7 cellular contexts compared by ENCODE assay signal in genomic region chr10:133260895-133261725, GRCh38. TPM values are rescaled to one million over a fixed set of nuclear protein-coding genes. Genes with fewer than 3 reads are reported as not detected.
A peak's percentile ranks its signal among the peaks of the same experiment; 100 is the strongest.
DNase-seq lines count a peak whose midpoint lies in the region; ATAC-seq and TF ChIP-seq lines count a peak whose summit lies in the region.

No MANE protein-coding gene starts in this region.

- CTCF ChIA-PET in activated CD4-positive, alpha-beta T cell treated with anti-CD3 and anti-CD28 coated beads, Interleukin-2, amount 10 ng/mL, durations not matched to agents 7 days and 5 days (lab: Charles Lee) = interaction anchor here (0.9 to 1.0 kb wide), 3 partner anchors 19 to 63 kb away, joined by 3 to 5 read pairs (median 3); no protein-coding TSS in a partner anchor

- H3K4me3 ChIP-seq in ectodermal cell (ENCODE audit: insufficient read depth, low read depth, low read length) (peak overlapping the region; percentile 70), mononuclear cell (ENCODE audit: low read length) (peak overlapping the region; percentile 46)

- peak overlapping the region; percentile 75 for H3K4me3 Mint-ChIP-seq in activated CD4-positive, alpha-beta T cell treated with anti-CD3 and anti-CD28 coated beads, Interleukin-2, amount 10 ng/mL, durations not matched to agents 7 days and 5 days

- peaks cover 16% of the 10 kb centered on the region for H3K4me1 ChIP-seq in ectodermal cell (ENCODE audit: control insufficient read depth, insufficient read depth, low read length)
- peaks cover 89% of the 10 kb centered on the region for H3K4me1 ChIP-seq in mononuclear cell (ENCODE audit: insufficient read depth, low read length)

- peak overlapping the region; percentile 99 for H3K27ac Mint-ChIP-seq in activated CD4-positive, alpha-beta T cell treated with anti-CD3 and anti-CD28 coated beads, Interleukin-2, amount 10 ng/mL, durations not matched to agents 7 days and 5 days

- peaks cover 88% of the 10 kb centered on the region for H3K4me1 Mint-ChIP-seq in activated CD4-positive, alpha-beta T cell treated with anti-CD3 and anti-CD28 coated beads, Interleukin-2, amount 10 ng/mL, durations not matched to agents 7 days and 5 days

- WGBS in ectodermal cell, 2 experiments = 40% methylated on average over 50 of the region's 50 CpGs

- H3K9me3 ChIP-seq in ectodermal cell (ENCODE audit: control insufficient read depth, low read length) = no peaks in the 10 kb centered on the region
- no peaks in the 10 kb centered on the region for H3K9me3 ChIP-seq in mononuclear cell (ENCODE audit: low read depth, low read length)

- H3K27me3 ChIP-seq in ectodermal cell (ENCODE audit: control insufficient read depth, insufficient read depth, low read length, poor library complexity, severe bottlenecking) (peaks cover 31% of the 10 kb centered on the region), mononuclear cell (ENCODE audit: insufficient read depth, low read length) (no peaks in the 10 kb centered on the region)

- no peaks in the 10 kb centered on the region for H3K27me3 Mint-ChIP-seq in activated CD4-positive, alpha-beta T cell treated with anti-CD3 and anti-CD28 coated beads, Interleukin-2, amount 10 ng/mL, durations not matched to agents 7 days and 5 days

- POLR2A ChIA-PET in activated CD4-positive, alpha-beta T cell treated with anti-CD3 and anti-CD28 coated beads, Interleukin-2, amount 10 ng/mL, durations not matched to agents 7 days and 5 days (lab: Charles Lee) = no interaction called here

- peaks cover 23% of the 10 kb centered on the region for H3K36me3 Mint-ChIP-seq in activated CD4-positive, alpha-beta T cell treated with anti-CD3 and anti-CD28 coated beads, Interleukin-2, amount 10 ng/mL, durations not matched to agents 7 days and 5 days (ENCODE audit: low read depth)

- H3K27ac ChIP-seq in ectodermal cell (ENCODE audit: insufficient read depth, low read depth, low read length, poor library complexity, severe bottlenecking) = no peak overlapping the region

- ATAC-seq in GM21723 (IDR thresholded peaks at IDR 0.05; ENCODE audit: unreplicated experiment) = peak; percentile 58

- DNase-seq in KG1 (lab: John Stamatoyannopoulos, UW) = peak; percentile 4
- DNase-seq in activated CD4-positive, alpha-beta T cell treated with anti-CD3 and anti-CD28 coated beads, Interleukin-2, amount 10 ng/mL, durations not matched to agents 7 days and 5 days = peak; percentile 57
- peak; percentile 59 for DNase-seq in stimulated activated naive CD4-positive, alpha-beta T cell treated with Interleukin-2 at 50 U/mL for 16 hours (lab: John Stamatoyannopoulos, UW)

- no peaks in the 10 kb centered on the region for H3K36me3 ChIP-seq in ectodermal cell (ENCODE audit: control insufficient read depth, insufficient read depth, low read length)

- H3K9me3 Mint-ChIP-seq in activated CD4-positive, alpha-beta T cell treated with anti-CD3 and anti-CD28 coated beads, Interleukin-2, amount 10 ng/mL, durations not matched to agents 7 days and 5 days = no peaks in the 10 kb centered on the region

- TF ChIP-seq CTCF in GM12872 (IDR thresholded peaks at IDR 0.05; ENCODE audit: insufficient read depth, low read depth, low read length) = 0 out of 3 replicates have a peak, but pooled peaks have one; percentile 1

RNA-seq across cellular contexts. Expression of gene ADAM8, which starts 15.6 kb away (rescaled TPM):
- total RNA-seq in activated CD4-positive, alpha-beta T cell treated with anti-CD3 and anti-CD28 coated beads, Interleukin-2, amount 10 ng/mL, durations not matched to agents 7 days and 5 days = 100 to 1,000 TPM; 123 to 153 TPM
- polyA plus RNA-seq in ectodermal cell (2013, experiment 1 of 4) = 2.6 TPM
- 2.1 TPM for polyA plus RNA-seq in ectodermal cell (2013, experiment 2 of 4)
- 1.5 TPM for polyA plus RNA-seq in ectodermal cell (2013, experiment 3 of 4)
- 1.4 TPM for polyA plus RNA-seq in ectodermal cell (2013, experiment 4 of 4)
- total RNA-seq in mononuclear cell = 84.9 TPM

RNA-seq across cellular contexts. Expression of gene VENTX, which starts 23.5 kb away (rescaled TPM):
- total RNA-seq in activated CD4-positive, alpha-beta T cell treated with anti-CD3 and anti-CD28 coated beads, Interleukin-2, amount 10 ng/mL, durations not matched to agents 7 days and 5 days = not detected
- polyA plus RNA-seq in ectodermal cell (2013, experiment 1 of 4) = 0.22 TPM
- 0.41 TPM for polyA plus RNA-seq in ectodermal cell (2013, experiment 2 of 4)
- 0.37 TPM for polyA plus RNA-seq in ectodermal cell (2013, experiment 3 of 4)
- 0.36 TPM for polyA plus RNA-seq in ectodermal cell (2013, experiment 4 of 4)
- total RNA-seq in mononuclear cell = 2.0 TPM

RNA-seq across cellular contexts. Expression of gene UTF1, which starts 31.1 kb away (rescaled TPM):
- total RNA-seq in activated CD4-positive, alpha-beta T cell treated with anti-CD3 and anti-CD28 coated beads, Interleukin-2, amount 10 ng/mL, durations not matched to agents 7 days and 5 days = not detected
- not detected for polyA plus RNA-seq in ectodermal cell (2013, experiment 1 of 4)
- not detected for polyA plus RNA-seq in ectodermal cell (2013, experiment 2 of 4)
- not detected for polyA plus RNA-seq in ectodermal cell (2013, experiment 3 of 4)
- not detected for polyA plus RNA-seq in ectodermal cell (2013, experiment 4 of 4)
- not detected for total RNA-seq in mononuclear cell

RNA-seq across cellular contexts. Expression of gene TUBGCP2, which starts 47.6 kb away (rescaled TPM):
- total RNA-seq in activated CD4-positive, alpha-beta T cell treated with anti-CD3 and anti-CD28 coated beads, Interleukin-2, amount 10 ng/mL, durations not matched to agents 7 days and 5 days = 10 to 100 TPM; 52.4 to 54.2 TPM
- polyA plus RNA-seq in ectodermal cell (2013, experiment 1 of 4) = 57.5 TPM
- 59.4 TPM for polyA plus RNA-seq in ectodermal cell (2013, experiment 2 of 4)
- 44.9 TPM for polyA plus RNA-seq in ectodermal cell (2013, experiment 3 of 4)
- polyA plus RNA-seq in ectodermal cell (2013, experiment 4 of 4) = 44.1 TPM
- total RNA-seq in mononuclear cell = 54.9 TPM

RNA-seq across cellular contexts. Expression of gene ZNF511, which starts 47.6 kb away (rescaled TPM):
- total RNA-seq in activated CD4-positive, alpha-beta T cell treated with anti-CD3 and anti-CD28 coated beads, Interleukin-2, amount 10 ng/mL, durations not matched to agents 7 days and 5 days = 10 to 100 TPM; 54.5 to 59.7 TPM
- polyA plus RNA-seq in ectodermal cell (2013, experiment 1 of 4) = 43.1 TPM
- polyA plus RNA-seq in ectodermal cell (2013, experiment 2 of 4) = 50.4 TPM
- polyA plus RNA-seq in ectodermal cell (2013, experiment 3 of 4) = 36.9 TPM
- polyA plus RNA-seq in ectodermal cell (2013, experiment 4 of 4) = 39.2 TPM
- 16.8 TPM for total RNA-seq in mononuclear cell

Comparison
In these comparisons a context has a peak if more than half of its experiments do, and no peak if none do; other contexts are left out.
1. DNase-seq: peak in every context shown above with its lines; median percentile 59 in stimulated activated naive CD4-positive, alpha-beta T cell treated with Interleukin-2 at 50 U/mL for 16 hours; 57 in activated CD4-positive, alpha-beta T cell treated with anti-CD3 and anti-CD28 coated beads, Interleukin-2, amount 10 ng/mL, durations not matched to agents 7 days and 5 days; 4 in KG1.